1 cellular context compared by ENCODE assay signal in genomic region chr11:28621648-28622215, GRCh38.
TF ChIP-seq lines count a peak whose summit lies in the region.

No MANE protein-coding gene starts in this region.

TF ChIP-seq in WTC11, 78 proteins besides CTCF, POLR2A, EP300 and RAD21 (continued from another document):
- TF ChIP-seq ZNF425 (CRISPR knock-in tag; conservative IDR thresholded peaks at IDR 0.05) (no peak), NFE2L1 (CRISPR knock-in tag; IDR thresholded peaks at IDR 0.05) (no peak), ZNF232 (CRISPR knock-in tag; IDR thresholded peaks at IDR 0.05) (no peak), GRHL2 (CRISPR knock-in tag; IDR thresholded peaks at IDR 0.05; ENCODE audit: insufficient replicate concordance, severe bottlenecking) (no peak), NR2C2 (CRISPR knock-in tag; IDR thresholded peaks at IDR 0.05) (no peak), E2F4 (CRISPR knock-in tag; IDR thresholded peaks at IDR 0.05; ENCODE audit: borderline replicate concordance, low read depth) (no peak), KAT7 (CRISPR knock-in tag; IDR thresholded peaks at IDR 0.05; ENCODE audit: borderline replicate concordance) (no peak), USF1 (CRISPR knock-in tag; IDR thresholded peaks at IDR 0.05) (no peak)
TF ChIP-seq in WTC11: peak in this region for 0.
